Comparison of ENCODE assay signal across 8 cellular contexts in the genomic region with DNA sequence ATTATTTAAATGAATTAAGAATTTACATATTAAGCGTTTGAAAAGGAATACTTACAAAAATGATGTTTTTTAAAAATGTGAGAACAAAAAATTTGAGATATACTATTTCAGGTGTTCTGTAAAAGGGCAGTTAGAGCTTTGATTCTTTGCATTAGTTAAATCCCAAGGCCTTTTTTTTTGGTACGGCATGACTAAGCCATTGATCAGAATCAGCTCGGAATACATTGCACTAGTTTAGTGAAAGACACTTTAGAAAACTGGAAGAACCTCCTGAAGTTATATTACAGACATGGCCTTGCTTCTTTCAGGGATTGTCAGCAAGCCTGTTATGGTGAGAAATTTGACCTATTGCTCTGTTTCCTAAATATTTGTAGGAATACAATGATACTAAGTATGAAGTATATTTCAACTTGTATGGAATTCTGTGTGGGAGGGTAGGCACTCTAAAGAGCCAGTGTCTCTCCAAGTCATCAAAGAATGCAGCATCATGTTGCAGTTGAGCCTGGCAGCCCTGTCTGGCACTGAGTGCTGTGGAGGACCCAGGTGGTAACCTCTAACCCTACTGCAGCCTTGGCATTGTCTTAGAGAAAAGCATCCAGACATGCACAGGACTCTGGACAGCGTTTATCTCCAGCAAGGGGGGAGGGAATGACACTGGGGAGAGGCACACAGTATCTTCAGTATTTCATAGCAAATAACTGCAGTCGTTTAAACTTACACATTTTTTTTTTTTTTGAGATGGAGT. TPM values are rescaled to one million over a fixed set of nuclear protein-coding genes. Genes with fewer than 3 reads are reported as not detected.
DNase-seq lines count a peak whose midpoint lies in the region; ATAC-seq and TF ChIP-seq lines count a peak whose summit lies in the region.

No MANE protein-coding gene starts in this region.

- no peak for ATAC-seq in DND-41 (ENCODE audit: insufficient read depth, low read depth)

- TSS peak; percentile 87 for BruUV-seq in OCI-LY7 (replicated peaks; lab: Mats Ljungman, UMichigan)

- H3K27ac ChIP-seq in DND-41 (ENCODE audit: low read length) (0 out of 2 replicates have a peak overlapping the region, but pooled peaks have one; percentile 42), OCI-LY7 (ENCODE audit: low read depth, low read length, poor library complexity, severe bottlenecking) (no peak overlapping the region), neutrophil (no peak overlapping the region)

- intact Hi-C loops in OCI-LY7 (cut with micrococcal nuclease; ENCODE audit: unreplicated experiment), result no loop called here

- peaks cover 34% of the 10 kb centered on the region for H3K4me1 ChIP-seq in DND-41 (ENCODE audit: insufficient read depth, low read length)
- H3K4me1 ChIP-seq in OCI-LY7 (ENCODE audit: insufficient read depth, low read length, poor library complexity, severe bottlenecking), result peaks cover 45% of the 10 kb centered on the region
- peaks cover 4% of the 10 kb centered on the region for H3K4me1 ChIP-seq in endocrine pancreas (ENCODE audit: control insufficient read depth, insufficient read depth, low read length)
- peaks cover 18 to 21% of the 10 kb centered on the region in 2 experiments for H3K4me1 ChIP-seq in neutrophil (ENCODE audit: control insufficient read depth in 1 of 2, insufficient read depth in 1 of 2, low read depth in 1 of 2, low read length in 1 of 2)

- H3K4me2 ChIP-seq in DND-41 (ENCODE audit: insufficient read depth, low read length), result peak overlapping the region; percentile 84
- H3K4me2 ChIP-seq in OCI-LY7 (ENCODE audit: low read length), result peak overlapping the region; percentile 89

- peaks cover 45% of the 10 kb centered on the region for H4K20me1 ChIP-seq in DND-41 (ENCODE audit: insufficient read depth, low read length)
- H4K20me1 ChIP-seq in OCI-LY7 (ENCODE audit: insufficient read depth, low read length), result peaks cover 11% of the 10 kb centered on the region

- TF ChIP-seq CTCF in DND-41 (IDR thresholded peaks at IDR 0.05; ENCODE audit: borderline replicate concordance, extremely low read depth, low read length, poor library complexity, severe bottlenecking) (no peak), OCI-LY7 (conservative IDR thresholded peaks at IDR 0.05; ENCODE audit: low read length) (no peak), neutrophil (IDR thresholded peaks at IDR 0.05) (no peak)

- H3K79me2 ChIP-seq in DND-41 (ENCODE audit: insufficient read depth, low read length) (peaks cover 64% of the 10 kb centered on the region), OCI-LY7 (ENCODE audit: insufficient read depth, low read depth, low read length) (peaks cover 61% of the 10 kb centered on the region)

- H3K9me3 ChIP-seq in DND-41 (ENCODE audit: insufficient read depth, low read length, severe bottlenecking) (no peaks in the 10 kb centered on the region), OCI-LY7 (ENCODE audit: low read length) (no peaks in the 10 kb centered on the region), endocrine pancreas (ENCODE audit: control insufficient read depth, low read length) (no peaks in the 10 kb centered on the region), neutrophil (no peaks in the 10 kb centered on the region)

- no peak overlapping the region for H2AFZ ChIP-seq in DND-41 (ENCODE audit: low read depth, low read length)
- no peak overlapping the region for H2AFZ ChIP-seq in OCI-LY7 (ENCODE audit: low read length)

- POLR2A ChIA-PET in OCI-LY7 (lab: Charles Lee), result interaction anchor here (0.7 kb wide), 1 partner anchor 37 kb away, joined by 3 read pairs; no protein-coding TSS in a partner anchor

- H3K27me3 ChIP-seq in DND-41 (ENCODE audit: insufficient read depth, low read length, poor library complexity), result no peaks in the 10 kb centered on the region
- no peaks in the 10 kb centered on the region for H3K27me3 ChIP-seq in endocrine pancreas (ENCODE audit: control insufficient read depth, insufficient read depth, low read length)
- H3K27me3 ChIP-seq in neutrophil, result peaks cover 7% of the 10 kb centered on the region

- H3K9me2 ChIP-seq in OCI-LY7 (ENCODE audit: insufficient read depth, low read length), result no peaks in the 10 kb centered on the region

- DNase-seq in DND-41 (no peak), OCI-LY7 (ENCODE audit: low spot score) (no peak), Kasumi-1 (lab: John Stamatoyannopoulos, UW) (no peak), occipital lobe (lab: John Stamatoyannopoulos, UW) (no peak), NCI-H146 (lab: John Stamatoyannopoulos, UW) (no peak), DMS53 (lab: John Stamatoyannopoulos, UW) (no peak)

- CTCF ChIA-PET in OCI-LY7 (lab: Charles Lee; ENCODE audit: unreplicated experiment), result no interaction called here

- H3K9ac ChIP-seq in DND-41 (ENCODE audit: low read depth, low read length), result peak overlapping the region; percentile 81
- no peak overlapping the region for H3K9ac ChIP-seq in endocrine pancreas (ENCODE audit: control insufficient read depth, insufficient read depth, low read length)

- H3K36me3 ChIP-seq in DND-41 (ENCODE audit: insufficient read depth, low read length) (peaks cover 33% of the 10 kb centered on the region), OCI-LY7 (ENCODE audit: insufficient read depth, low read length) (peaks cover 4% of the 10 kb centered on the region; the same call in 1 of the 2 replicates), endocrine pancreas (ENCODE audit: control insufficient read depth, insufficient read depth, low read length) (no peaks in the 10 kb centered on the region), neutrophil (no peaks in the 10 kb centered on the region)

- peak overlapping the region; percentile 62 to 93; a peak in 3 of 4 replicates for H3K4me3 ChIP-seq in DND-41 (ENCODE audit: low read depth in 1 of 2, low read length in 2 of 2)
- H3K4me3 ChIP-seq in OCI-LY7 (ENCODE audit: low read depth, low read length, poor library complexity, severe bottlenecking), result peak overlapping the region; percentile 90
- peak overlapping the region; percentile 95 for H3K4me3 ChIP-seq in endocrine pancreas (ENCODE audit: control insufficient read depth, insufficient read depth, low read length)
- peak overlapping the region; percentile 65 to 99 for H3K4me3 ChIP-seq in neutrophil (ENCODE audit: low read depth in 1 of 2, low read length in 1 of 2)

RNA-seq across cellular contexts. Expression of a gene that starts 1.5 kb away (rescaled TPM):
- 157 and 204 TPM in 2 replicates for total RNA-seq in OCI-LY7 (2014; rRNA removed; shearing (Covaris generic))
- total RNA-seq in OCI-LY7 (2022), result 142 and 147 TPM in 2 replicates
- total RNA-seq in occipital lobe, result 355 TPM
